Comparison of ENCODE assay signal across 8 cellular contexts in the genomic region with DNA sequence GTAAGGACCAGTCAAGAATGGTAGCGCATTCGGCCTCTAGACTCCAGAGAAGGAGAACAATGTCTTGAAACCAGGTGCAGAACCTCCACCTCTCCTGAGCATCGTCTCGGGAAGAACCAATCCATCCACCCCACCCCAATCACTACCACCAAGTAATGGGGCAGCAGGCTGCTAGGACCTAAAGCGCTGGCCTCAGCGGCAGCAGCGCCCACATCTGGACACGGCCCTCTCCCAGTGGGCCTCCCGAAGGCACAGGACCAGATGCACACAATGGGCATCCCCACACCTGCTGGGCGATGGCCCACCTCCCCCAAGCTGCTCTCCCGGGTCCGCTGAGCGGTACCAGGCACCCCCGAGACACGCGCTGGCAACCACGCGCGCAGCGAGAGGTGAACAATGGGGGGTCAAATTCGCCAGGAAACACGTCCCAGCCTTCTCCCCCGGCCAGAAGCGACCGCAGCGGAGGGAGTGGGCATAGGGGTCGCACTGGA. TPM values are rescaled to one million over a fixed set of nuclear protein-coding genes. Genes with fewer than 3 reads are reported as not detected.
DNase-seq lines count a peak whose midpoint lies in the region; ATAC-seq, FAIRE-seq and TF ChIP-seq lines count a peak whose summit lies in the region.

No MANE protein-coding gene starts in this region.

- 58% methylated on average over 12 of the region's 27 CpGs for WGBS in HepG2 (ENCODE audit: low lambda C conversion rate)

- H3K9me3 Mint-ChIP-seq in Calu3 (ENCODE audit: low read depth, unreplicated experiment), result no peaks in the 10 kb centered on the region

- CTCF ChIA-PET in Calu3 (lab: Charles Lee), result no interaction called here
- CTCF ChIA-PET in HepG2 (lab: Yijun Ruan, JAX; ENCODE audit: low intra/inter-chr PET ratio, low total read pairs), result no interaction called here

- H3K4me3 ChIP-seq in coronary artery (peak overlapping the region; percentile 86), HepG2 (replicated peaks in 1 of 3; ENCODE audit: insufficient read depth in 1 of 3, low read depth in 2 of 3, low read length in 3 of 3) (no peak overlapping the region)

- H3K4me3 Mint-ChIP-seq in Calu3 (ENCODE audit: low read depth, unreplicated experiment), result peak overlapping the region; percentile 80

- POLR2A ChIA-PET in HepG2 (lab: Yijun Ruan, JAX), result no interaction called here

- intact Hi-C loops in Calu3 (cut with micrococcal nuclease; ENCODE audit: unreplicated experiment) (loop anchor here (2.0 kb wide), 1 partner anchor 122 kb away; no protein-coding TSS in a partner anchor), HepG2 (cut with micrococcal nuclease; ENCODE audit: unreplicated experiment) (no loop called here)

- TF ChIP-seq RAD21 in HepG2 (CRISPR knock-in tag; IDR thresholded peaks at IDR 0.05), result no peak

- H3K27me3 ChIP-seq in HepG2 (ENCODE audit: control insufficient read depth in 1 of 2, insufficient read depth in 2 of 2, low read length in 2 of 2), result peaks cover 4 to 40% of the 10 kb centered on the region in 2 experiments

- BruUV-seq in Calu3 (replicated peaks; lab: Mats Ljungman, UMichigan), result no TSS peak
- no TSS peak for BruUV-seq in HepG2 (replicated peaks; lab: Mats Ljungman, UMichigan)

- H3K36me3 Mint-ChIP-seq in Calu3 (ENCODE audit: insufficient read depth, unreplicated experiment), result peaks cover 21% of the 10 kb centered on the region

- DNase-seq in Calu3 (peak; percentile 35), M059J (ENCODE audit: low read depth) (peak; percentile 16), coronary artery (ENCODE audit: low spot score) (peak; percentile 75), HepG2 (ENCODE audit: low spot score) (no peak), substantia nigra (lab: John Stamatoyannopoulos, UW) (peak in 48 of 49 donors; percentile 9 to 82 (median 65)), SIG-M5 treated with dmso at 0.1 percent for 504 hours (lab: John Stamatoyannopoulos, UW; ENCODE audit: unreplicated experiment) (no peak)
- DNase-seq in stimulated activated CD4-positive, alpha-beta T cell treated with anti-CD3 and anti-CD28 coated beads, Interleukin-4, amount 100 ng/mL, for 24 hours, result no peak

- no peak for FAIRE-seq in HepG2 (lab: Jason Lieb, UNC)

- TF ChIP-seq EP300 in HepG2 (IDR thresholded peaks at IDR 0.05; ENCODE audit: low read depth in 2 of 2, low read length in 2 of 2) (no peak), HepG2 (CRISPR knock-in tag; IDR thresholded peaks at IDR 0.05; ENCODE audit: borderline replicate concordance) (no peak)

- peak overlapping the region; percentile 72; the same call in 1 of the 2 replicates for H3K4me2 ChIP-seq in HepG2 (ENCODE audit: low read depth, low read length)

- H3K9ac ChIP-seq in HepG2 (ENCODE audit: insufficient read depth, low read depth, low read length), result no peak overlapping the region

- TF ChIP-seq CTCF in Calu3 (IDR thresholded peaks at IDR 0.05; ENCODE audit: unreplicated experiment), result no peak
- no peak for TF ChIP-seq CTCF in coronary artery (IDR thresholded peaks at IDR 0.05)
- TF ChIP-seq CTCF in HepG2 (CRISPR knock-in tag; IDR thresholded peaks at IDR 0.05), result no peak

- H3K79me2 ChIP-seq in HepG2 (ENCODE audit: insufficient read depth, low read length), result no peaks in the 10 kb centered on the region

- H3K4me1 Mint-ChIP-seq in Calu3 (ENCODE audit: low read depth, unreplicated experiment), result peaks cover 17% of the 10 kb centered on the region

- no peaks in the 10 kb centered on the region for H3K36me3 ChIP-seq in HepG2 (replicated peaks in 1 of 2; ENCODE audit: control insufficient read depth in 1 of 2, insufficient read depth in 2 of 2, low read length in 2 of 2)

- H3K27ac Mint-ChIP-seq in Calu3 (ENCODE audit: unreplicated experiment), result no peak overlapping the region

- no peaks in the 10 kb centered on the region for H4K20me1 ChIP-seq in HepG2 (ENCODE audit: insufficient read depth, low read length)

- peaks cover 57% of the 10 kb centered on the region for H3K27me3 Mint-ChIP-seq in Calu3 (ENCODE audit: unreplicated experiment)

- TF ChIP-seq POLR2A in HepG2 (IDR thresholded peaks at IDR 0.05; ENCODE audit: insufficient read depth in 1 of 2, low read depth in 2 of 2, low read length in 2 of 2), result no peak

- no peak overlapping the region for H2AFZ ChIP-seq in HepG2 (ENCODE audit: low read length)

- H3K27ac ChIP-seq in coronary artery, result peak overlapping the region; percentile 64 to 84
- no peak overlapping the region for H3K27ac ChIP-seq in HepG2 (ENCODE audit: extremely low read length, insufficient read depth, low read length)
- H3K27ac ChIP-seq in substantia nigra (ENCODE audit: low read depth, low read length, poor library complexity, severe bottlenecking), result peak overlapping the region; percentile 98

- peaks cover 5% of the 10 kb centered on the region; the same call in 1 of the 2 replicates for H3K4me1 ChIP-seq in HepG2 (ENCODE audit: insufficient read depth, low read length)

- in situ Hi-C loops in HepG2 (cut with HindIII; ENCODE audit: extremely low pct_ligation_motif_present, low pct_unique_long_range_greater_than_20kb), result no loop called here

- ATAC-seq in HepG2, result peak; percentile 68
- ATAC-seq in GM18861 (IDR thresholded peaks at IDR 0.05; ENCODE audit: unreplicated experiment), result no peak

- H3K9me3 ChIP-seq in HepG2 (ENCODE audit: low read length), result no peaks in the 10 kb centered on the region

TF ChIP-seq in HepG2, 621 proteins besides CTCF, POLR2A, EP300 and RAD21 (continues in another document):
- TF ChIP-seq, protein P1, sequence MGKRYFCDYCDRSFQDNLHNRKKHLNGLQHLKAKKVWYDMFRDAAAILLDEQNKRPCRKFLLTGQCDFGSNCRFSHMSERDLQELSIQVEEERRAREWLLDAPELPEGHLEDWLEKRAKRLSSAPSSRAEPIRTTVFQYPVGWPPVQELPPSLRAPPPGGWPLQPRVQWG (CRISPR knock-in tag; IDR thresholded peaks at IDR 0.05; ENCODE audit: borderline replicate concordance, low read depth), result no peak
- TF ChIP-seq, protein P2, sequence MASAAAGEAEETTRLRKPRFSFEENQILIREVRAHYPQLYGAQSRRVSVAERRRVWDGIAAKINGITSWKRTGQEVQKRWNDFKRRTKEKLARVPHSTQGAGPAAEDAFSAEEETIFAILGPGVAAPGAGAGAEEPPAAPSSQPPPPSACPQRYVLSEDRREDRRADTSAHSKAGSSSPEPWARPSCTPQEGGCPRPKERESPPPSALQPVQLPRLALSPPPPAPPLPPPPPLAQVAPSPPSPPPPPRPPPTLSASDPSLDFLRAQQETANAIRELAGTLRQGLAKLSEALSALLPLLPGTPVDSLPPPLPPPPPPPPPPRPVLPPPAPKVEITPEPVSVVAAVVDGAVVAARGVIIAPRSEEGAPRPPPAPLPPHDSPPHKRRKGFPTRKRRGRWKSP (CRISPR knock-in tag; IDR thresholded peaks at IDR 0.05), result no peak
- no peak for TF ChIP-seq HNF4G (IDR thresholded peaks at IDR 0.05; ENCODE audit: borderline replicate concordance, low read depth, low read length)
- TF ChIP-seq HNF4G (CRISPR knock-in tag; IDR thresholded peaks at IDR 0.05; ENCODE audit: borderline replicate concordance, low read depth), result no peak
- TF ChIP-seq ZNF567 (CRISPR knock-in tag; IDR thresholded peaks at IDR 0.05; ENCODE audit: borderline replicate concordance), result no peak
- no peak for TF ChIP-seq SUZ12 (IDR thresholded peaks at IDR 0.05; ENCODE audit: low read depth, low read length)
- TF ChIP-seq, protein P3, sequence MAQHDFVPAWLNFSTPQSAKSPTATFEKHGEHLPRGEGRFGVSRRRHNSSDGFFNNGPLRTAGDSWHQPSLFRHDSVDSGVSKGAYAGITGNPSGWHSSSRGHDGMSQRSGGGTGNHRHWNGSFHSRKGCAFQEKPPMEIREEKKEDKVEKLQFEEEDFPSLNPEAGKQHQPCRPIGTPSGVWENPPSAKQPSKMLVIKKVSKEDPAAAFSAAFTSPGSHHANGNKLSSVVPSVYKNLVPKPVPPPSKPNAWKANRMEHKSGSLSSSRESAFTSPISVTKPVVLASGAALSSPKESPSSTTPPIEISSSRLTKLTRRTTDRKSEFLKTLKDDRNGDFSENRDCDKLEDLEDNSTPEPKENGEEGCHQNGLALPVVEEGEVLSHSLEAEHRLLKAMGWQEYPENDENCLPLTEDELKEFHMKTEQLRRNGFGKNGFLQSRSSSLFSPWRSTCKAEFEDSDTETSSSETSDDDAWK (CRISPR knock-in tag; IDR thresholded peaks at IDR 0.05), result no peak
- TF ChIP-seq, protein P4, sequence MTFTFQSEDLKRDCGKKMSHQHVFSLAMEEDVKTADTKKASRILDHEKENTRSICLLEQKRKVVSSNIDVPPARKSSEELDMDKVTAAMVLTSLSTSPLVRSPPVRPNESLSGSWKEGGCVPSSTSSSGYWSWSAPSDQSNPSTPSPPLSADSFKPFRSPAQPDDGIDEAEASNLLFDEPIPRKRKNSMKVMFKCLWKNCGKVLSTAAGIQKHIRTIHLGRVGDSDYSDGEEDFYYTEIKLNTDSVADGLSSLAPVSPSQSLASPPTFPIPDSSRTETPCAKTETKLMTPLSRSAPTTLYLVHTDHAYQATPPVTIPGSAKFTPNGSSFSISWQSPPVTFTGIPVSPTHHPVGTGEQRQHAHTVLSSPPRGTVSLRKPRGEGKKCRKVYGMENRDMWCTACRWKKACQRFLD (CRISPR knock-in tag; IDR thresholded peaks at IDR 0.05; ENCODE audit: borderline replicate concordance), result no peak

RNA-seq across cellular contexts. Expression of a gene that starts 0.6 kb away (rescaled TPM):
- 2.3 and 2.4 TPM in 2 replicates for total RNA-seq in Calu3 (2022)
- total RNA-seq in M059J (2014; rRNA removed; shearing (Covaris generic)), result 0.39 and 0.59 TPM in 2 replicates
- not detected in 2 replicates for total RNA-seq in HepG2 (2016; rRNA removed; fragmentation: Illumina TruSeq; extraction: Trizol)
- not detected in 2 replicates for total RNA-seq in HepG2 (2016; cell fraction: cytosol; rRNA removed; fragmentation: Illumina TruSeq; extraction: Trizol; ENCODE audit: low read depth)
- not detected in 2 replicates for total RNA-seq in HepG2 (2016; cell fraction: insoluble cytoplasmic fraction; rRNA removed; fragmentation: Illumina TruSeq; extraction: Trizol)
- not detected in 2 replicates for total RNA-seq in HepG2 (2016; cell fraction: membrane; rRNA removed; fragmentation: Illumina TruSeq; extraction: Trizol)
- total RNA-seq in HepG2 (2016; cell fraction: nucleus; rRNA removed; fragmentation: Illumina TruSeq; extraction: Trizol), result not detected in 2 replicates
- not detected in 2 replicates for polyA plus RNA-seq in HepG2 (2011; rRNA removed)
- polyA plus RNA-seq in HepG2 (2011; cell fraction: cytosol; rRNA removed), result not detected in 2 replicates
- not detected in 2 replicates for polyA plus RNA-seq in HepG2 (2011; cell fraction: nucleus; rRNA removed)
- not detected in 2 replicates for polyA plus RNA-seq in HepG2 (2012)
- not detected in 2 replicates for polyA plus RNA-seq in HepG2 (2016; cell fraction: cytosol; fragmentation: Illumina TruSeq; extraction: Trizol; ENCODE audit: low read depth)
- polyA plus RNA-seq in HepG2 (2016; cell fraction: insoluble cytoplasmic fraction; fragmentation: Illumina TruSeq; extraction: Trizol; ENCODE audit: low read depth), result not detected in 2 replicates
- polyA plus RNA-seq in HepG2 (2016; cell fraction: membrane; fragmentation: Illumina TruSeq; extraction: Trizol; ENCODE audit: low read depth), result not detected in 2 replicates
- not detected in 2 replicates for polyA plus RNA-seq in HepG2 (2016; cell fraction: nucleus; fragmentation: Illumina TruSeq; extraction: Trizol; ENCODE audit: insufficient read depth, low read depth)
- polyA minus RNA-seq in HepG2 (2011; rRNA and poly(A)+ RNA removed; ENCODE audit: low replicate concordance), result 1.4 TPM in 1 of 2 replicates, not detected in the other
- polyA minus RNA-seq in HepG2 (2011; cell fraction: cytosol; rRNA and poly(A)+ RNA removed), result not detected in 2 replicates
- polyA minus RNA-seq in HepG2 (2011; cell fraction: nucleus; rRNA and poly(A)+ RNA removed), result not detected in 2 replicates

Comparison
In these comparisons a context has a peak if more than half of its experiments do, and no peak if none do; other contexts are left out.
1. DNase-seq: peak in Calu3 (single experiment), M059J (single experiment), coronary artery (single experiment) and substantia nigra (48 of 49); none in HepG2 (single experiment), SIG-M5 treated with dmso at 0.1 percent for 504 hours (single experiment) and stimulated activated CD4-positive, alpha-beta T cell treated with anti-CD3 and anti-CD28 coated beads, Interleukin-4, amount 100 ng/mL, for 24 hours (single experiment).